8 cellular contexts compared by ENCODE assay signal in the genomic region with DNA sequence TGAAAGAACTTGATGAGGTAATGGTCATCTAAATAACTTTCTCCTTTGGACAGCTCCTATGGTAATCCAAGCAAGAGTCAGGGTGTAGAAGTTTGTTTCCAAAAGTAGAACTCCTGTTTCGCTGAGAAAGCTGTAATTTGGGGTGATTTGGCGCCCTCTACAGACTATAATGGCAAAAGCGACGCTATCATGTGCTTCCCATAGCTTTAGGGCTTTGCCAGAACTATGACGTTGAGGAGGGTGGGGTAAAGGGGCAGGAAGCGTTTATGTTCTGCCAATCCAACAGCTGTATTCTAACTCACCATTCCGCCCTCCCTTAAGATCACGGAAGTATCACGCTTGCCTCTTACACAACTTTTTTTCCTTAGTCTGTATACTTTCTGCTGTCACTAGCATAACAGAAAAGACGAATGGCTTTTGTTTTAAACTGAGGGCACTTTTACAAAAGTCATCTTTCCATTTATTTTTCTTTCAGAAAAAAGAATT. TPM values are rescaled to one million over a fixed set of nuclear protein-coding genes. Genes with fewer than 3 reads are reported as not detected.
DNase-seq lines count a peak whose midpoint lies in the region; TF ChIP-seq lines count a peak whose summit lies in the region.

A gene with protein sequence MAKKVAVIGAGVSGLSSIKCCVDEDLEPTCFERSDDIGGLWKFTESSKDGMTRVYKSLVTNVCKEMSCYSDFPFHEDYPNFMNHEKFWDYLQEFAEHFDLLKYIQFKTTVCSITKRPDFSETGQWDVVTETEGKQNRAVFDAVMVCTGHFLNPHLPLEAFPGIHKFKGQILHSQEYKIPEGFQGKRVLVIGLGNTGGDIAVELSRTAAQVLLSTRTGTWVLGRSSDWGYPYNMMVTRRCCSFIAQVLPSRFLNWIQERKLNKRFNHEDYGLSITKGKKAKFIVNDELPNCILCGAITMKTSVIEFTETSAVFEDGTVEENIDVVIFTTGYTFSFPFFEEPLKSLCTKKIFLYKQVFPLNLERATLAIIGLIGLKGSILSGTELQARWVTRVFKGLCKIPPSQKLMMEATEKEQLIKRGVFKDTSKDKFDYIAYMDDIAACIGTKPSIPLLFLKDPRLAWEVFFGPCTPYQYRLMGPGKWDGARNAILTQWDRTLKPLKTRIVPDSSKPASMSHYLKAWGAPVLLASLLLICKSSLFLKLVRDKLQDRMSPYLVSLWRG (plus strand): TSS at position 349 of the 486 bp plus-strand sequence. CDS start 5,643 bp downstream, outside the sequence.

- H3K9me3 Mint-ChIP-seq in neural progenitor cell, result peaks cover 2% of the 10 kb centered on the region

- H3K4me3 ChIP-seq in neural progenitor cell (peak within 1 kb of the TSS; percentile 40), stomach smooth muscle (ENCODE audit: low read length in 2 of 2) (peak within 1 kb of the TSS; percentile 0 to 9)

- H3K4me2 ChIP-seq in neural progenitor cell, result peak within 1 kb of the TSS; percentile 68

- H3K27me3 ChIP-seq in neural progenitor cell (no peaks in the 10 kb centered on the region), stomach smooth muscle (ENCODE audit: control insufficient read depth in 1 of 2, insufficient read depth in 2 of 2, low read length in 2 of 2) (no peaks in the 10 kb centered on the region)

- H3K36me3 ChIP-seq in neural progenitor cell, result no peaks in the 10 kb centered on the region
- H3K36me3 ChIP-seq in stomach smooth muscle (ENCODE audit: control insufficient read depth in 2 of 2, insufficient read depth in 2 of 2, low read length in 2 of 2), result peaks cover 0 to 2% of the 10 kb centered on the region in 2 donors

- H3K27me3 Mint-ChIP-seq in neural progenitor cell (ENCODE audit: insufficient read depth, low read depth), result no peaks in the 10 kb centered on the region

- H3K27ac ChIP-seq in neural progenitor cell, result no peak within 1 kb of the TSS
- peak within 1 kb of the TSS; percentile 1 for H3K27ac ChIP-seq in stomach smooth muscle (ENCODE audit: low read length)

- H2AFZ ChIP-seq in neural progenitor cell (replicated peaks), result peak within 1 kb of the TSS; percentile 96

- H4K20me1 ChIP-seq in neural progenitor cell (ENCODE audit: low read depth), result no peaks in the 10 kb centered on the region

- no peak within 1 kb of the TSS for H3K27ac Mint-ChIP-seq in neural progenitor cell

- H3K36me3 Mint-ChIP-seq in neural progenitor cell, result no peaks in the 10 kb centered on the region

- H3K4me1 Mint-ChIP-seq in neural progenitor cell, result peaks cover 12% of the 10 kb centered on the region

- H3K9ac ChIP-seq in neural progenitor cell, result no peak within 1 kb of the TSS
- peak within 1 kb of the TSS in 1 of 2 donors; percentile 30 for H3K9ac ChIP-seq in stomach smooth muscle (ENCODE audit: low read length in 2 of 2)

- H3K4me1 ChIP-seq in neural progenitor cell, result peaks cover 15% of the 10 kb centered on the region
- no peaks in the 10 kb centered on the region for H3K4me1 ChIP-seq in stomach smooth muscle (ENCODE audit: control insufficient read depth, insufficient read depth, low read length)

- H3K9me3 ChIP-seq in neural progenitor cell (ENCODE audit: low read depth) (no peaks in the 10 kb centered on the region), stomach smooth muscle (ENCODE audit: control insufficient read depth in 2 of 2, low read length in 2 of 2) (peaks cover 0 to 3% of the 10 kb centered on the region in 2 donors)

- H3K4me3 Mint-ChIP-seq in neural progenitor cell, result peak within 1 kb of the TSS; percentile 80

- DNase-seq in EL (peak; percentile 98), GOT3 (lab: John Stamatoyannopoulos, UW) (peak; percentile 91), LHCN-M2 (ENCODE audit: low read depth) (peak; percentile 96), RKO (ENCODE audit: low spot score) (peak; percentile 98), fibroblast of the conjunctiva (ENCODE audit: low read depth) (peak; percentile 99), neural progenitor cell (ENCODE audit: low spot score) (peak; percentile 92)
- DNase-seq in activated T-helper 1 cell treated with anti-CD3 and anti-CD28 coated beads, Interleukin-2, amount 50 U/mL, for 16 hours (ENCODE audit: low read depth in 1 of 2, low spot score in 1 of 2), result peak; percentile 41 to 64

- TF ChIP-seq CTCF in neural progenitor cell (IDR thresholded peaks at IDR 0.05), result peak; percentile 91

- H3K79me2 ChIP-seq in neural progenitor cell (ENCODE audit: low read depth), result no peaks in the 10 kb centered on the region

- peaks cover 8% of the 10 kb centered on the region for H3F3A ChIP-seq in neural progenitor cell (ENCODE audit: low read depth)

RNA-seq across cellular contexts. Expression of the gene that starts here (rescaled TPM):
- total RNA-seq in LHCN-M2 (2014; rRNA removed) (2.6 and 2.8 TPM in 2 replicates), neural progenitor cell (ENCODE audit: low replicate concordance) (3.9 and 8.3 TPM in 2 replicates)
- polyA plus RNA-seq in LHCN-M2 (2012), result 0.86 TPM
